Comparison of ENCODE assay signal across 1 cellular context in genomic region chr3:55491296-55491816, GRCh38.
TF ChIP-seq lines count a peak whose summit lies in the region.

No MANE protein-coding gene starts in this region.

TF ChIP-seq in HEK293, 187 proteins besides CTCF, POLR2A, EP300 and RAD21 (continued from another document and continues in another):
- TF ChIP-seq ZNF692 (tag by site-specific recombination; IDR thresholded peaks at IDR 0.05) = peak; percentile 49
- TF ChIP-seq BCL11B (tag by site-specific recombination; IDR thresholded peaks at IDR 0.05; ENCODE audit: low read depth) = peak; percentile 60; the same call in 1 of the 2 replicates
- TF ChIP-seq ZNF398 (tag by site-specific recombination; IDR thresholded peaks at IDR 0.05) = peak; percentile 76
- TF ChIP-seq ZNF214 (tag by site-specific recombination; IDR thresholded peaks at IDR 0.05; ENCODE audit: borderline replicate concordance) = no peak
- no peak for TF ChIP-seq AEBP2 (tag by site-specific recombination; IDR thresholded peaks at IDR 0.05; ENCODE audit: borderline replicate concordance)
- TF ChIP-seq MEIS1 (CRISPR knock-in tag; IDR thresholded peaks at IDR 0.05; ENCODE audit: borderline replicate concordance) = no peak
- no peak for TF ChIP-seq ZNF426 (tag by site-specific recombination; IDR thresholded peaks at IDR 0.05)
- TF ChIP-seq ZNF132 (tag by site-specific recombination; IDR thresholded peaks at IDR 0.05; ENCODE audit: borderline replicate concordance) = no peak
- TF ChIP-seq MYNN (tag by site-specific recombination; IDR thresholded peaks at IDR 0.05; ENCODE audit: borderline replicate concordance) = no peak
- TF ChIP-seq ZNF148 (tag by site-specific recombination; IDR thresholded peaks at IDR 0.05; ENCODE audit: borderline replicate concordance) = no peak
- peak; percentile 40 for TF ChIP-seq ZNF341 (tag by site-specific recombination; IDR thresholded peaks at IDR 0.05; ENCODE audit: low read depth)
- TF ChIP-seq ZNF549 (tag by site-specific recombination; IDR thresholded peaks at IDR 0.05) = no peak
- no peak for TF ChIP-seq ZNF645 (tag by site-specific recombination; IDR thresholded peaks at IDR 0.05)
- TF ChIP-seq KLF8 (tag by site-specific recombination; IDR thresholded peaks at IDR 0.05) = no peak; the same call in 1 of the 2 replicates
- no peak for TF ChIP-seq ZNF292 (tag by site-specific recombination; IDR thresholded peaks at IDR 0.05; ENCODE audit: borderline replicate concordance, low read depth)
- TF ChIP-seq ZNF837 (tag by site-specific recombination; IDR thresholded peaks at IDR 0.05) = no peak
- peak; percentile 30; the same call in 1 of the 2 replicates for TF ChIP-seq ZNF488 (tag by site-specific recombination; IDR thresholded peaks at IDR 0.05)
- TF ChIP-seq ZIC2 (tag by site-specific recombination; IDR thresholded peaks at IDR 0.05) = peak; percentile 71
- TF ChIP-seq TSHZ1 (tag by site-specific recombination; IDR thresholded peaks at IDR 0.05; ENCODE audit: borderline replicate concordance) = peak; percentile 71; the same call in 1 of the 2 replicates
- peak; percentile 85 for TF ChIP-seq ZSCAN30 (tag by site-specific recombination; IDR thresholded peaks at IDR 0.05)
- TF ChIP-seq SETDB1 (IDR thresholded peaks at IDR 0.05; ENCODE audit: insufficient read length, low read length) = no peak
- peak; percentile 69 for TF ChIP-seq PRDM10 (tag by site-specific recombination; IDR thresholded peaks at IDR 0.05)
- TF ChIP-seq ZNF660 (tag by site-specific recombination; IDR thresholded peaks at IDR 0.05) = peak; percentile 75; the same call in 1 of the 2 replicates
- TF ChIP-seq ZNF239 (tag by site-specific recombination; IDR thresholded peaks at IDR 0.05) = no peak
- peak; percentile 54 for TF ChIP-seq PATZ1 (tag by site-specific recombination; IDR thresholded peaks at IDR 0.05)
- no peak for TF ChIP-seq ZBTB10 (tag by site-specific recombination; IDR thresholded peaks at IDR 0.05)
- no peak for TF ChIP-seq ZNF555 (tag by site-specific recombination; conservative IDR thresholded peaks at IDR 0.05)
- peak; percentile 75; the same call in 1 of the 2 replicates for TF ChIP-seq ZNF2 (tag by site-specific recombination; IDR thresholded peaks at IDR 0.05)
- no peak for TF ChIP-seq ZNF274 (IDR thresholded peaks at IDR 0.05; ENCODE audit: low read length)
- TF ChIP-seq ZNF274 (tag by site-specific recombination; IDR thresholded peaks at IDR 0.05; ENCODE audit: borderline replicate concordance) = no peak
- TF ChIP-seq ZNF600 (tag by site-specific recombination; IDR thresholded peaks at IDR 0.05) = peak; percentile 49; the same call in 1 of the 2 replicates
- TF ChIP-seq ZNF585B (tag by site-specific recombination; IDR thresholded peaks at IDR 0.05) = no peak
- no peak for TF ChIP-seq ZNF521 (tag by site-specific recombination; IDR thresholded peaks at IDR 0.05)
- no peak for TF ChIP-seq ZBTB21 (tag by site-specific recombination; IDR thresholded peaks at IDR 0.05)
- TF ChIP-seq ZXDB (tag by site-specific recombination; IDR thresholded peaks at IDR 0.05) = peak; percentile 67; the same call in 1 of the 2 replicates
